ENCODE assay signal across 8 cellular contexts in the genomic region with DNA sequence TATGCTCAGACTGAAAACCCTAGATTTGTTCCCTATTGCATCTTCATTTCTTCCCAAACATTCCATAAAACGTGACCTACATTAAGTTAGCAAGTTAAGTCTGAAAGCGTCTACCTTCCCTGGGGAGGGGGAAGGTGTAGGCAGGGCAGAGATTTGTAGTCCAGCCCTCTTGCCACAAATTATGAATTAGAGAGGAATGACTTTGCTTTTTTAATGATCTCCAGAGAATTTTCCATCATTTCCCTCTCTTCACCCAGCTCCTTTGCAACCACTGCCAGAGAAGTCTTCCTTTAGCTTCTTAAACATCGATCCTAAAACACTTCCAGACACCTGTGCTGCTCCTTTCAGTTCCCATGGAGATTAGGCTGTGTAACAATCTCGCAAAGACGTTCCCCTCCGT. TPM values are rescaled to one million over a fixed set of nuclear protein-coding genes. Genes with fewer than 3 reads are reported as not detected.
DNase-seq lines count a peak whose midpoint lies in the region; ATAC-seq and TF ChIP-seq lines count a peak whose summit lies in the region.

No MANE protein-coding gene starts in this region.

- H3K27ac ChIP-seq in RWPE2 (ENCODE audit: poor library complexity, severe bottlenecking) (no peak overlapping the region), esophagus squamous epithelium (peak overlapping the region; percentile 87 to 97 (median 92)), psoas muscle (peak overlapping the region; percentile 98)

- H3K4me3 ChIP-seq in GM12864 (ENCODE audit: low read depth, low read length) (peak overlapping the region; percentile 91), RWPE2 (ENCODE audit: severe bottlenecking) (peak overlapping the region; percentile 65), esophagus squamous epithelium (peak overlapping the region; percentile 68 to 82 (median 70)), psoas muscle (peak overlapping the region; percentile 85)

- H3K9me3 ChIP-seq in RWPE2 (ENCODE audit: severe bottlenecking) (no peaks in the 10 kb centered on the region), esophagus squamous epithelium (no peaks in the 10 kb centered on the region), psoas muscle (no peaks in the 10 kb centered on the region)

- H3K27me3 ChIP-seq in RWPE2 (ENCODE audit: insufficient read depth, poor library complexity, severe bottlenecking) (no peaks in the 10 kb centered on the region), esophagus squamous epithelium (no peaks in the 10 kb centered on the region), psoas muscle (ENCODE audit: insufficient read depth in 3 of 3, low read length in 2 of 3) (no peaks in the 10 kb centered on the region)

- in situ Hi-C loops in ACHN (cut with HindIII; ENCODE audit: low pct_ligation_motif_present, low pct_unique_long_range_greater_than_20kb, low sequenced_read_pairs), result no loop called here

- DNase-seq in GM12864 (ENCODE audit: low read depth), result no peak
- no peak for DNase-seq in RWPE2 (ENCODE audit: low spot score)
- DNase-seq in esophagus squamous epithelium (lab: John Stamatoyannopoulos, UW), result no peak
- no peak for DNase-seq in psoas muscle
- DNase-seq in ACHN, result no peak
- DNase-seq in NCI-H748 treated with DMSO at 0.1 percent for 48 hours (lab: John Stamatoyannopoulos, UW), result no peak
- no peak for DNase-seq in DMS114 treated with DMSO at 0.1 percent for 48 hours (lab: John Stamatoyannopoulos, UW; ENCODE audit: unreplicated experiment)

- TF ChIP-seq CTCF in GM12864 (IDR thresholded peaks at IDR 0.05; ENCODE audit: low read depth, low read length, missing control alignments) (no peak), RWPE2 (IDR thresholded peaks at IDR 0.05; ENCODE audit: poor library complexity, severe bottlenecking) (no peak), esophagus squamous epithelium (IDR thresholded peaks at IDR 0.05) (no peak), psoas muscle (IDR thresholded peaks at IDR 0.05) (no peak)

- WGBS in esophagus squamous epithelium, 2 donors, result 50% methylated on average over 6 of the region's 6 CpGs
- 31 to 37% (median 34%) methylated on average over 6 of the region's 6 CpGs for WGBS in psoas muscle, 3 donors

- intact Hi-C loops in esophagus squamous epithelium (cut with DNase I), result no loop called here
- intact Hi-C loops in psoas muscle (cut with DNase I), result loop anchor here (5.0 kb wide), 2 partner anchors 38 to 53 kb away; no protein-coding TSS in a partner anchor

- H3K36me3 ChIP-seq in RWPE2 (ENCODE audit: low read depth) (peaks cover 22% of the 10 kb centered on the region), esophagus squamous epithelium (peaks cover 6 to 24% (median 15%) of the 10 kb centered on the region in 3 donors), psoas muscle (ENCODE audit: insufficient read depth in 1 of 2, low read depth in 1 of 2) (peaks cover 4 to 16% of the 10 kb centered on the region in 2 donors)

- TF ChIP-seq POLR2A in esophagus squamous epithelium (IDR thresholded peaks at IDR 0.05), result no peak

- H3K4me1 ChIP-seq in RWPE2 (ENCODE audit: insufficient read depth, poor library complexity, severe bottlenecking) (peaks cover 5% of the 10 kb centered on the region), esophagus squamous epithelium (peaks cover 21 to 53% (median 23%) of the 10 kb centered on the region in 3 donors), psoas muscle (peaks cover 27% of the 10 kb centered on the region)

- no peak for ATAC-seq in RWPE2 (ENCODE audit: low read depth)
- ATAC-seq in psoas muscle, result no peak
- ATAC-seq in GM21423 (IDR thresholded peaks at IDR 0.05; ENCODE audit: unreplicated experiment), result no peak

RNA-seq across cellular contexts. Expression of a gene that starts 1.2 kb away (rescaled TPM):
- 1 to 10 TPM; 5.7 to 9.7 (median 8.4) TPM for total RNA-seq in esophagus squamous epithelium
- 1 to 10 TPM; 4.1 to 7.2 (median 6.0) TPM for total RNA-seq in psoas muscle
- 1 to 10 TPM; 6.1 to 9.3 (median 7.9) TPM for polyA plus RNA-seq in psoas muscle

RNA-seq across cellular contexts. Expression of a gene that starts 1.3 kb away (rescaled TPM):
- total RNA-seq in esophagus squamous epithelium (100 to 1,000 TPM; 389 to 692 (median 411) TPM), psoas muscle (10 to 100 TPM; 50.6 to 88.7 (median 53.4) TPM)
- polyA plus RNA-seq in psoas muscle, result 100 to 1,000 TPM; 198 to 264 (median 199) TPM

Comparison
In these comparisons a context has a peak if more than half of its experiments do, and no peak if none do; other contexts are left out.
1. RNA of a gene that starts 1.3 kb away (total RNA-seq): 389 to 692 TPM in esophagus squamous epithelium; 50.6 to 88.7 TPM in psoas muscle; every median in the first group is over 4 times any median in the second.
2. Peak in every context shown above with its lines, with median percentiles within 50 percentile points of each other: H3K4me3 ChIP-seq.